Comparison of ENCODE assay signal across 2 cellular contexts in the genomic region with DNA sequence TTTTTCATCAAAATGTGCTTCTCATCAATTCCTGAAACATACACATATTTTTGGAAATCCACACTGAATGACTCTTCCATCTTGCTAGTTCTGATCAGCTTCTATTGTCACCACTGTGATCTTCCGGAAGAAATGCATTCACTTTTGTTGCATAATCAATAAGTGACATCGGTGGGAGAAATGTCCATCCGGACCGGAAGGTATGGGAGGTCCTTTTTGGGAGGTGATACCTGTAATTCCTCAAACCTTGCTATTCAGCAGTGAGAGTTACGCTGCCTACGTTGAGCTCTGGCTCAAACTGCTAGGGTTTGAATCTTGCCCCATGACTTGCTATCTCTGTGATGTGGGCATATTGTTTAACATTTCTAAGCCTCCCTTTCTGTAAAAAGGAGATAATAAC.
TF ChIP-seq lines count a peak whose summit lies in the region.

No MANE protein-coding gene starts in this region.

TF ChIP-seq in HepG2, 621 proteins besides CTCF, POLR2A, EP300 and RAD21:
- TF ChIP-seq PCBP2 (optimal IDR thresholded peaks at IDR 0.05; ENCODE audit: low read depth, low read length, poor library complexity, severe bottlenecking) (no peak), ZNF850 (CRISPR knock-in tag; conservative IDR thresholded peaks at IDR 0.05) (no peak), PRMT3 (CRISPR knock-in tag; IDR thresholded peaks at IDR 0.05; ENCODE audit: borderline replicate concordance, low read depth) (no peak), KLF11 (CRISPR knock-in tag; IDR thresholded peaks at IDR 0.05) (peak; percentile 51; the same call in 1 of the 2 replicates), ZNF24 (IDR thresholded peaks at IDR 0.05) (peak; percentile 55; the same call in 1 of the 2 replicates), SRSF1 (optimal IDR thresholded peaks at IDR 0.05; ENCODE audit: low read depth, low read length) (no peak), ZNF629 (CRISPR knock-in tag; conservative IDR thresholded peaks at IDR 0.05) (no peak), ZBTB21 (CRISPR knock-in tag; IDR thresholded peaks at IDR 0.05) (no peak), ZNF10 (CRISPR knock-in tag; IDR thresholded peaks at IDR 0.05; ENCODE audit: borderline replicate concordance, low read depth) (no peak), SYNCRIP (IDR thresholded peaks at IDR 0.05; ENCODE audit: insufficient read depth, low read depth, low read length) (no peak), ZNF556 (CRISPR knock-in tag; IDR thresholded peaks at IDR 0.05; ENCODE audit: borderline replicate concordance) (no peak), RELA (CRISPR knock-in tag; IDR thresholded peaks at IDR 0.05) (0 out of 2 replicates have a peak, but pooled peaks have one; percentile 28), ZNF605 (CRISPR knock-in tag; IDR thresholded peaks at IDR 0.05) (peak; percentile 15; the same call in 1 of the 2 replicates), ATF1 (CRISPR knock-in tag; IDR thresholded peaks at IDR 0.05) (no peak), CEBPG (CRISPR knock-in tag; IDR thresholded peaks at IDR 0.05) (peak; percentile 23; the same call in 1 of the 2 replicates), ZBTB7A (CRISPR knock-in tag; IDR thresholded peaks at IDR 0.05) (0 out of 2 replicates have a peak, but pooled peaks have one; percentile 24), GATAD2A (CRISPR knock-in tag; IDR thresholded peaks at IDR 0.05) (peak; percentile 37; the same call in 1 of the 2 replicates), NFKBIZ (CRISPR knock-in tag; IDR thresholded peaks at IDR 0.05) (no peak), ZFYVE20 (CRISPR knock-in tag; IDR thresholded peaks at IDR 0.05; ENCODE audit: borderline replicate concordance, low read depth) (no peak), PRPF4 (IDR thresholded peaks at IDR 0.05; ENCODE audit: low read depth, low read length, poor library complexity, severe bottlenecking) (no peak), RCOR2 (CRISPR knock-in tag; IDR thresholded peaks at IDR 0.05) (0 out of 2 replicates have a peak, but pooled peaks have one; percentile 16), RARG (CRISPR knock-in tag; IDR thresholded peaks at IDR 0.05; ENCODE audit: low read depth) (no peak), THAP11 (CRISPR knock-in tag; IDR thresholded peaks at IDR 0.05) (0 out of 2 replicates have a peak, but pooled peaks have one; percentile 25), ZNF30 (CRISPR knock-in tag; IDR thresholded peaks at IDR 0.05) (no peak)
- TF ChIP-seq, protein P1, sequence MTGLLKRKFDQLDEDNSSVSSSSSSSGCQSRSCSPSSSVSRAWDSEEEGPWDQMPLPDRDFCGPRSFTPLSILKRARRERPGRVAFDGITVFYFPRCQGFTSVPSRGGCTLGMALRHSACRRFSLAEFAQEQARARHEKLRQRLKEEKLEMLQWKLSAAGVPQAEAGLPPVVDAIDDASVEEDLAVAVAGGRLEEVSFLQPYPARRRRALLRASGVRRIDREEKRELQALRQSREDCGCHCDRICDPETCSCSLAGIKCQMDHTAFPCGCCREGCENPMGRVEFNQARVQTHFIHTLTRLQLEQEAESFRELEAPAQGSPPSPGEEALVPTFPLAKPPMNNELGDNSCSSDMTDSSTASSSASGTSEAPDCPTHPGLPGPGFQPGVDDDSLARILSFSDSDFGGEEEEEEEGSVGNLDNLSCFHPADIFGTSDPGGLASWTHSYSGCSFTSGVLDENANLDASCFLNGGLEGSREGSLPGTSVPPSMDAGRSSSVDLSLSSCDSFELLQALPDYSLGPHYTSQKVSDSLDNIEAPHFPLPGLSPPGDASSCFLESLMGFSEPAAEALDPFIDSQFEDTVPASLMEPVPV (CRISPR knock-in tag; IDR thresholded peaks at IDR 0.05), result no peak
- TF ChIP-seq, protein P2, sequence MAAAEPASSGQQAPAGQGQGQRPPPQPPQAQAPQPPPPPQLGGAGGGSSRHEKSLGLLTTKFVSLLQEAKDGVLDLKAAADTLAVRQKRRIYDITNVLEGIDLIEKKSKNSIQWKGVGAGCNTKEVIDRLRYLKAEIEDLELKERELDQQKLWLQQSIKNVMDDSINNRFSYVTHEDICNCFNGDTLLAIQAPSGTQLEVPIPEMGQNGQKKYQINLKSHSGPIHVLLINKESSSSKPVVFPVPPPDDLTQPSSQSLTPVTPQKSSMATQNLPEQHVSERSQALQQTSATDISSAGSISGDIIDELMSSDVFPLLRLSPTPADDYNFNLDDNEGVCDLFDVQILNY (CRISPR knock-in tag; conservative IDR thresholded peaks at IDR 0.05), result no peak
TF ChIP-seq in HepG2: peak in this region for 9.

TF ChIP-seq in K562, 482 proteins besides CTCF, POLR2A, EP300 and RAD21:
- TF ChIP-seq LEF1 (IDR thresholded peaks at IDR 0.05) (no peak), GABPB1 (CRISPR knock-in tag; IDR thresholded peaks at IDR 0.05) (no peak), ZNF324 (CRISPR knock-in tag; IDR thresholded peaks at IDR 0.05) (no peak), HNRNPLL (IDR thresholded peaks at IDR 0.05; ENCODE audit: low read depth, low read length, poor library complexity, severe bottlenecking) (peak; percentile 81), ZC3H4 (CRISPR knock-in tag; IDR thresholded peaks at IDR 0.05; ENCODE audit: borderline replicate concordance) (no peak), NEUROD1 (IDR thresholded peaks at IDR 0.05; ENCODE audit: borderline replicate concordance, low read depth, low read length, partially characterized antibody) (no peak), MIER1 (IDR thresholded peaks at IDR 0.05; ENCODE audit: low read depth) (no peak), PURB (CRISPR knock-in tag; IDR thresholded peaks at IDR 0.05; ENCODE audit: low read depth) (no peak), CEBPB (tag; IDR thresholded peaks at IDR 0.05) (0 out of 2 replicates have a peak, but pooled peaks have one; percentile 20), SMARCA5 (IDR thresholded peaks at IDR 0.05) (no peak)
TF ChIP-seq in K562: peak in this region for 2.
